Comparison of ENCODE assay signal across 8 cellular contexts in the genomic region with DNA sequence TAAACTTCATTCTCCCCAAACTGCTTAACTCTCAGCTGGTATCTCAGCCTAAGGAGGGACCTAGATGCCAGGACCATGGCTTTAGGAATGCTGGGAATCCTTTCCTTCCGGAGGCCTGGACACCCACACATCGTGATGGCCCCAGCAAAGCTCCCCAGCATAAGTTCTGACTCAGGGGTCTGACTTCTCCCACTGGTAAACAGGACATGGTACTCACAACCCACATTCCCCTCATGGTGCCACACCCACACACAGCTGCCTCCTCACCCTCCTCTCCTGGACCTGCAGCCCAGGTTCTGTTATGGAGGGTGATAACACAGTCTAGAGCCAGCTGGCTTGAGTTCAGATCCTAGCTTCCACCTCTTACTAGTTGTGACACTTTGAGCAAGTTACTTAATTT. TPM values are rescaled to one million over a fixed set of nuclear protein-coding genes. Genes with fewer than 3 reads are reported as not detected.
A peak's percentile ranks its signal among the peaks of the same experiment; 100 is the strongest.
DNase-seq lines count a peak whose midpoint lies in the region; ATAC-seq and TF ChIP-seq lines count a peak whose summit lies in the region.

No MANE protein-coding gene starts in this region.

- peak overlapping the region in 1 of 5 donors; percentile 7 for H3K9ac ChIP-seq in subcutaneous abdominal adipose tissue (ENCODE audit: low read length in 5 of 5)

- H3K4me1 Mint-ChIP-seq in T-helper 2 cell treated with Interferon-gamma antibody and Interleukin-4, amounts not matched to agents 5 μg/mL and 100 μg/mL, for 36 hours (ENCODE audit: low read depth) = peaks cover 30% of the 10 kb centered on the region
- H3K4me1 Mint-ChIP-seq in activated T-helper 17 cell treated with anti-CD3 and anti-CD28 coated beads, Interleukin-2, amount 50 U/mL, for 72 hours = peaks cover 14% of the 10 kb centered on the region

- H3K79me2 ChIP-seq in hepatocyte = no peaks in the 10 kb centered on the region

- peak overlapping the region; percentile 89 for H3K27ac Mint-ChIP-seq in T-helper 2 cell treated with Interferon-gamma antibody and Interleukin-4, amounts not matched to agents 5 μg/mL and 100 μg/mL, for 36 hours
- H3K27ac Mint-ChIP-seq in activated T-helper 17 cell treated with anti-CD3 and anti-CD28 coated beads, Interleukin-2, amount 50 U/mL, for 72 hours = peak overlapping the region; percentile 83

- ATAC-seq in activated T-helper 17 cell treated with anti-CD3 and anti-CD28 coated beads, Interleukin-2, amount 50 U/mL, for 72 hours (replicated peaks) = no peak
- ATAC-seq in HG03432 (IDR thresholded peaks at IDR 0.05; ENCODE audit: unreplicated experiment) = no peak

- no peaks in the 10 kb centered on the region for H3K36me3 ChIP-seq in hepatocyte (replicated peaks; ENCODE audit: insufficient read depth, low read depth)
- H3K36me3 ChIP-seq in subcutaneous abdominal adipose tissue (ENCODE audit: control insufficient read depth in 5 of 5, insufficient read depth in 5 of 5, low read length in 5 of 5) = peaks cover 0 to 4% (median 2%) of the 10 kb centered on the region in 5 donors

- DNase-seq in T-helper 2 cell treated with Interferon-gamma antibody and Interleukin-4, amounts not matched to agents 5 μg/mL and 100 μg/mL, for 36 hours (ENCODE audit: low spot score) = no peak
- no peak for DNase-seq in T-helper 2 cell
- DNase-seq in hepatocyte (ENCODE audit: low spot score) = no peak
- no peak for DNase-seq in cerebellum (ENCODE audit: low spot score)
- no peak for DNase-seq in NCI-H2029 treated with DMSO at 0.1 percent for 48 hours (lab: John Stamatoyannopoulos, UW)

- H3K27me3 ChIP-seq in hepatocyte (no peaks in the 10 kb centered on the region), subcutaneous abdominal adipose tissue (ENCODE audit: control insufficient read depth in 5 of 5, insufficient read depth in 4 of 5, low read length in 5 of 5) (no peaks in the 10 kb centered on the region)

- H3K36me3 Mint-ChIP-seq in T-helper 2 cell treated with Interferon-gamma antibody and Interleukin-4, amounts not matched to agents 5 μg/mL and 100 μg/mL, for 36 hours (ENCODE audit: low read depth) = peaks cover 6% of the 10 kb centered on the region
- H3K36me3 Mint-ChIP-seq in activated T-helper 17 cell treated with anti-CD3 and anti-CD28 coated beads, Interleukin-2, amount 50 U/mL, for 72 hours (ENCODE audit: low read depth) = peaks cover 35% of the 10 kb centered on the region

- H4K20me1 ChIP-seq in hepatocyte (ENCODE audit: insufficient read depth, poor library complexity, severe bottlenecking) = no peaks in the 10 kb centered on the region

- H3K9me3 ChIP-seq in hepatocyte (ENCODE audit: low read depth) (no peaks in the 10 kb centered on the region), subcutaneous abdominal adipose tissue (ENCODE audit: control insufficient read depth in 5 of 5, low read length in 5 of 5) (no peaks in the 10 kb centered on the region)

- H3K27ac ChIP-seq in hepatocyte (peak overlapping the region; percentile 96), subcutaneous abdominal adipose tissue (ENCODE audit: low read depth, low read length) (no peak overlapping the region)

- no peaks in the 10 kb centered on the region for H3K9me2 ChIP-seq in hepatocyte (replicated peaks; ENCODE audit: insufficient read depth)

- H3K4me3 ChIP-seq in hepatocyte (no peak overlapping the region), subcutaneous abdominal adipose tissue (ENCODE audit: low read depth in 1 of 5, low read length in 5 of 5) (peak overlapping the region in 3 of 5 donors; percentile 61 to 74 (median 73))

- 68% methylated on average over 2 of the region's 2 CpGs for WGBS in hepatocyte (ENCODE audit: low lambda C conversion rate, missing lambda C conversion rate)

- H3K4me2 ChIP-seq in hepatocyte = peak overlapping the region; percentile 83

- no peak for TF ChIP-seq CTCF in hepatocyte (IDR thresholded peaks at IDR 0.05; ENCODE audit: poor library complexity)

- no peaks in the 10 kb centered on the region for H3K9me3 Mint-ChIP-seq in T-helper 2 cell treated with Interferon-gamma antibody and Interleukin-4, amounts not matched to agents 5 μg/mL and 100 μg/mL, for 36 hours
- no peaks in the 10 kb centered on the region for H3K9me3 Mint-ChIP-seq in activated T-helper 17 cell treated with anti-CD3 and anti-CD28 coated beads, Interleukin-2, amount 50 U/mL, for 72 hours

- H2AFZ ChIP-seq in hepatocyte = no peak overlapping the region

- peaks cover 17% of the 10 kb centered on the region for H3K4me1 ChIP-seq in hepatocyte (ENCODE audit: insufficient read depth)
- peaks cover 2 to 20% (median 20%) of the 10 kb centered on the region in 5 donors for H3K4me1 ChIP-seq in subcutaneous abdominal adipose tissue (ENCODE audit: control insufficient read depth in 5 of 5, insufficient read depth in 5 of 5, low read length in 5 of 5)

- H3K4me3 Mint-ChIP-seq in T-helper 2 cell treated with Interferon-gamma antibody and Interleukin-4, amounts not matched to agents 5 μg/mL and 100 μg/mL, for 36 hours = peak overlapping the region; percentile 83
- peak overlapping the region; percentile 97 for H3K4me3 Mint-ChIP-seq in activated T-helper 17 cell treated with anti-CD3 and anti-CD28 coated beads, Interleukin-2, amount 50 U/mL, for 72 hours

- no peaks in the 10 kb centered on the region for H3K27me3 Mint-ChIP-seq in T-helper 2 cell treated with Interferon-gamma antibody and Interleukin-4, amounts not matched to agents 5 μg/mL and 100 μg/mL, for 36 hours (ENCODE audit: low read depth)
- H3K27me3 Mint-ChIP-seq in activated T-helper 17 cell treated with anti-CD3 and anti-CD28 coated beads, Interleukin-2, amount 50 U/mL, for 72 hours = no peaks in the 10 kb centered on the region

RNA-seq across cellular contexts. Expression of a gene that starts 0.7 kb away (rescaled TPM):
- total RNA-seq in activated T-helper 17 cell treated with anti-CD3 and anti-CD28 coated beads, Interleukin-2, amount 50 U/mL, for 72 hours = 10 to 100 TPM in 1 of 2 donors, 1 to 10 TPM in 1; 2.4 to 11.7 TPM
- total RNA-seq in hepatocyte (2.9 and 3.5 TPM in 2 replicates), cerebellum (2.8 TPM)
- 2.5 and 4.8 TPM in 2 replicates for polyA plus RNA-seq in hepatocyte

RNA-seq across cellular contexts. Expression of a gene that starts 12.9 kb away (rescaled TPM):
- total RNA-seq in activated T-helper 17 cell treated with anti-CD3 and anti-CD28 coated beads, Interleukin-2, amount 50 U/mL, for 72 hours = 10 to 100 TPM in 1 of 2 donors, 1 to 10 TPM in 1; 8.6 to 11.9 TPM
- total RNA-seq in hepatocyte (1.4 and 1.8 TPM in 2 replicates), cerebellum (3.2 TPM)
- polyA plus RNA-seq in hepatocyte = 1.8 and 3.8 TPM in 2 replicates

RNA-seq across cellular contexts. Expression of a gene that starts 14.9 kb away (rescaled TPM):
- 100 to 1,000 TPM; 179 to 180 TPM for total RNA-seq in activated T-helper 17 cell treated with anti-CD3 and anti-CD28 coated beads, Interleukin-2, amount 50 U/mL, for 72 hours
- total RNA-seq in hepatocyte = 20.7 and 29.5 TPM in 2 replicates
- 272 and 299 TPM in 2 replicates for polyA plus RNA-seq in hepatocyte
- total RNA-seq in cerebellum = 21.3 TPM

RNA-seq across cellular contexts. Expression of a gene that starts 15.2 kb away (rescaled TPM):
- 100 to 1,000 TPM in 1 of 2 donors, 10 to 100 TPM in 1; 74.0 to 152 TPM for total RNA-seq in activated T-helper 17 cell treated with anti-CD3 and anti-CD28 coated beads, Interleukin-2, amount 50 U/mL, for 72 hours
- 19.4 and 21.1 TPM in 2 replicates for total RNA-seq in hepatocyte
- 30.6 and 37.5 TPM in 2 replicates for polyA plus RNA-seq in hepatocyte
- total RNA-seq in cerebellum = 35.8 TPM

RNA-seq across cellular contexts. Expression of a gene that starts 28.2 kb away (rescaled TPM):
- 100 to 1,000 TPM; 154 to 217 TPM for total RNA-seq in activated T-helper 17 cell treated with anti-CD3 and anti-CD28 coated beads, Interleukin-2, amount 50 U/mL, for 72 hours
- total RNA-seq in hepatocyte (65.6 and 75.3 TPM in 2 replicates), cerebellum (121 TPM)
- polyA plus RNA-seq in hepatocyte = 41.2 and 49.4 TPM in 2 replicates
